ENCODE assay signal across 9 cellular contexts in genomic region chr5:134902071-134902801, GRCh38. TPM values are rescaled to one million over a fixed set of nuclear protein-coding genes. Genes with fewer than 3 reads are reported as not detected.
DNase-seq lines count a peak whose midpoint lies in the region; ATAC-seq, FAIRE-seq and TF ChIP-seq lines count a peak whose summit lies in the region.
"Had no signal": no experiment of that assay in that cellular context is flagged by ENCODE, and none has a peak within 500 bp of the region (broad histone marks: within the 10 kb centered on the region; RNA-seq: fewer than 3 reads in every experiment).

No MANE protein-coding gene starts in this region.

- H3K36me3 Mint-ChIP-seq in HFFc6 (ENCODE audit: low read depth): peaks cover 9% of the 10 kb centered on the region
- no peaks in the 10 kb centered on the region for H3K36me3 Mint-ChIP-seq in glutamatergic neuron (ENCODE audit: unreplicated experiment)

- H3K9me3 Mint-ChIP-seq in HFFc6: no peaks in the 10 kb centered on the region
- peaks cover 7% of the 10 kb centered on the region for H3K9me3 Mint-ChIP-seq in glutamatergic neuron (ENCODE audit: unreplicated experiment)

- TF ChIP-seq CTCF in GM13976 (IDR thresholded peaks at IDR 0.05; ENCODE audit: borderline replicate concordance, control extremely low read depth, extremely low read depth, insufficient read depth, missing control alignments) (no peak), HFFc6 (IDR thresholded peaks at IDR 0.05) (no peak), glutamatergic neuron (IDR thresholded peaks at IDR 0.05; ENCODE audit: partially characterized antibody, unreplicated experiment) (no peak), omental fat pad (IDR thresholded peaks at IDR 0.05) (no peak)

- H3K27me3 Mint-ChIP-seq in HFFc6 (ENCODE audit: insufficient read depth): no peaks in the 10 kb centered on the region; the same call in 1 of the 2 replicates
- peaks cover 8% of the 10 kb centered on the region for H3K27me3 Mint-ChIP-seq in glutamatergic neuron (ENCODE audit: unreplicated experiment)

- in situ Hi-C loops in GM13976 (cut with MboI; ENCODE audit: low sequenced_read_pairs, unreplicated experiment): no loop called here

- DNase-seq in GM13976 (ENCODE audit: low spot score) (peak; percentile 74), HFFc6 (peak; percentile 4), OCI-M1 (lab: John Stamatoyannopoulos, UW) (peak; percentile 38), glutamatergic neuron (no peak), activated gamma-delta T cell treated with Interleukin-2 at 50 U/mL for 16 hours (no peak), urothelium cell line (ENCODE audit: low spot score) (no peak), omental fat pad (ENCODE audit: low spot score) (no peak)

- peak overlapping the region; percentile 63 for H3K27ac Mint-ChIP-seq in HFFc6
- peak overlapping the region; percentile 15 for H3K27ac Mint-ChIP-seq in glutamatergic neuron (ENCODE audit: unreplicated experiment)

- FAIRE-seq in urothelium cell line (lab: Jason Lieb, UNC): no peak
- FAIRE-seq: islet of Langerhans had no signal

- ATAC-seq in omental fat pad (ENCODE audit: low FRiP score): no peak
- ATAC-seq in GM21423 (IDR thresholded peaks at IDR 0.05; ENCODE audit: unreplicated experiment): no peak

- H3K4me1 Mint-ChIP-seq in HFFc6 (ENCODE audit: low read depth) (peaks cover 22% of the 10 kb centered on the region), glutamatergic neuron (ENCODE audit: low read depth, unreplicated experiment) (peaks cover 5% of the 10 kb centered on the region)

- H3K4me3 Mint-ChIP-seq in HFFc6 (no peak overlapping the region), glutamatergic neuron (ENCODE audit: unreplicated experiment) (no peak overlapping the region)

RNA-seq across cellular contexts. Expression of gene PCBD2, which starts 2.7 kb away (rescaled TPM):
- 10 to 100 TPM in 3 of 6 experiments, 1 to 10 TPM in 3; 8.6 to 11.4 (median 10.0) TPM for total RNA-seq in HFFc6 (2021; fragmentation: NEBNext Ultra II Directional; extraction: Animal tissue kit (Norgen Biotek cat#: 25700))
- 9.9 TPM for total RNA-seq in glutamatergic neuron (ENCODE audit: unreplicated experiment)
- total RNA-seq in omental fat pad: 10 to 100 TPM in 1 of 4 donors, 1 to 10 TPM in 3; 5.4 to 10.3 (median 7.3) TPM

RNA-seq across cellular contexts. Expression of gene TXNDC15, which starts 28.1 kb away (rescaled TPM):
- 100 to 1,000 TPM; 106 to 127 (median 125) TPM for total RNA-seq in HFFc6 (2021; fragmentation: NEBNext Ultra II Directional; extraction: Animal tissue kit (Norgen Biotek cat#: 25700))
- total RNA-seq in glutamatergic neuron (ENCODE audit: unreplicated experiment) (57.5 TPM), omental fat pad (10 to 100 TPM; 53.4 to 78.5 (median 70.0) TPM)

RNA-seq across cellular contexts. Expression of gene C5orf24, which starts 56.5 kb away (rescaled TPM):
- total RNA-seq in HFFc6 (2021; fragmentation: NEBNext Ultra II Directional; extraction: Animal tissue kit (Norgen Biotek cat#: 25700)): 10 to 100 TPM; 48.8 to 61.5 (median 57.6) TPM
- total RNA-seq in glutamatergic neuron (ENCODE audit: unreplicated experiment): 43.2 TPM
- 10 to 100 TPM; 36.1 to 56.0 (median 45.9) TPM for total RNA-seq in omental fat pad

Comparison
In these comparisons a context has a peak if more than half of its experiments do, and no peak if none do; other contexts are left out.
1. DNase-seq: peak in GM13976 (single experiment), HFFc6 (single experiment) and OCI-M1 (single experiment); none in glutamatergic neuron (single experiment), activated gamma-delta T cell treated with Interleukin-2 at 50 U/mL for 16 hours (single experiment), urothelium cell line (single experiment) and omental fat pad (single experiment).